Comparison of ENCODE assay signal across 8 cellular contexts in genomic region chr12:94875525-94875924, GRCh38.
A peak's percentile ranks its signal among the peaks of the same experiment; 100 is the strongest.
DNase-seq lines count a peak whose midpoint lies in the region; ATAC-seq and TF ChIP-seq lines count a peak whose summit lies in the region.

No MANE protein-coding gene starts in this region.

- ATAC-seq in GM18519 (IDR thresholded peaks at IDR 0.05; ENCODE audit: low FRiP score, unreplicated experiment) = peak; percentile 55
- ATAC-seq in HG03103 (IDR thresholded peaks at IDR 0.05; ENCODE audit: low read depth, unreplicated experiment) = peak; percentile 50

- peaks cover 25% of the 10 kb centered on the region for H3K4me1 ChIP-seq in parathyroid adenoma

- no peaks in the 10 kb centered on the region for H3K36me3 ChIP-seq in parathyroid adenoma (ENCODE audit: control insufficient read depth, insufficient read depth, low read length)

- peak overlapping the region; percentile 28 for H3K4me2 ChIP-seq in parathyroid adenoma (ENCODE audit: low read length)

- peak overlapping the region; percentile 98 for H2AFZ ChIP-seq in parathyroid adenoma

- H3K9ac ChIP-seq in parathyroid adenoma = no peak overlapping the region

- peak; percentile 46 for TF ChIP-seq CTCF in parathyroid adenoma (IDR thresholded peaks at IDR 0.05)

- H3K9me3 ChIP-seq in parathyroid adenoma (ENCODE audit: control insufficient read depth, low read length) = no peaks in the 10 kb centered on the region

- DNase-seq in COR-L47 (lab: John Stamatoyannopoulos, UW) (peak; percentile 48), NCI-H510A (lab: John Stamatoyannopoulos, UW) (peak; percentile 19), dermis blood vessel endothelial cell (peak; percentile 65)
- no peak for DNase-seq in activated CD4-positive, alpha-beta T cell treated with anti-CD3 and anti-CD28 coated beads, Interleukin-2, amount 50 U/mL, for 1 hour
- DNase-seq in activated CD8-positive, alpha-beta memory T cell treated with anti-CD3 and anti-CD28 coated beads, Interleukin-2, amount 50 U/mL, for 48 hours = no peak

- H3K27ac ChIP-seq in parathyroid adenoma = peak overlapping the region; percentile 53

- peaks cover 11% of the 10 kb centered on the region for H3K79me2 ChIP-seq in parathyroid adenoma

- no peaks in the 10 kb centered on the region for H3K27me3 ChIP-seq in parathyroid adenoma (ENCODE audit: control insufficient read depth, insufficient read depth, low read length)

- no peak overlapping the region for H3K4me3 ChIP-seq in parathyroid adenoma (ENCODE audit: low read depth, low read length)

Comparison
In these comparisons a context has a peak if more than half of its experiments do, and no peak if none do; other contexts are left out.
1. DNase-seq: peak in COR-L47 (single experiment), NCI-H510A (single experiment) and dermis blood vessel endothelial cell (single experiment); none in activated CD4-positive, alpha-beta T cell treated with anti-CD3 and anti-CD28 coated beads, Interleukin-2, amount 50 U/mL, for 1 hour (single experiment) and activated CD8-positive, alpha-beta memory T cell treated with anti-CD3 and anti-CD28 coated beads, Interleukin-2, amount 50 U/mL, for 48 hours (single experiment).